In the genomic region with DNA sequence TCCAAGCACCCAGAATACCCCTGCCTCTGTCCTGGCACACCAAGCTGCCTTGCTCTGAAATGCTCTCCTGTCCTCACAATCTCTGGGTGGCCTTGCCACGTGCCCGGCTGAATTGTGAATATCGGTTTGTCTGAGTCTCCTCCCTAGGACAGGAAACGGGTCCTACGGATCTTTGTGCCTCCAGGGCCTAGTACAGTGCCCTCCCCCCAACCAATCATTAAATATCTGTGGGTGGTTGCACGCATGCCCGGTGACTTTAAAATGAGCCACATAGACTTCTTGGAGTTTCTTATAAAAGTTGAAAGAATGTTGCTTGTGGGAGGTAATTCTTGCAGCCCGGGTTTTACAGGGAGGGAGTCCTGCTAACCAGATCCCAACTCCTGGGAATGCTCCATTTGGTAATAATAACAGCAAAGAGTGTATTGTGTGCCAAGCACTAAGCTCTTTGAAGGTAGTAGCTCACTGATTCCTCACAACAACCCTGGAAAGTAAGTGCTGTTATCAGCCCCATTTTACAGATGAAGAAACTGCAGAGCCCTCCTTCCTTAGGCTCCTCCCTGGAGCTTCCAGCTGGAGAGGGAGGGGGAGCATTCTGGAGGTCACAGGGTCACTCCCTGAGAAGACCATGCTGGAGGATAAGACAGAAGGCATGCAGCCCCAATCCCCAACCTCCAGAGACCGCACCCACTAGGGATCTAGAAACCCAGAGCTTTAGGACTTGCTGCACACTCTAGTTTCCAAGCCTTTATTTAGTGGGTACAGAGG, we compare ENCODE assay signal across 1 cellular context.
TF ChIP-seq lines count a peak whose summit lies in the region.

No MANE protein-coding gene starts in this region.

TF ChIP-seq in IMR-90, 13 proteins besides CTCF, POLR2A, EP300 and RAD21:
- TF ChIP-seq FOS (IDR thresholded peaks at IDR 0.05; ENCODE audit: low read depth, low read length) (no peak), RCOR1 (IDR thresholded peaks at IDR 0.05; ENCODE audit: insufficient replicate concordance, low read length) (no peak), BHLHE40 (IDR thresholded peaks at IDR 0.05; ENCODE audit: low read depth, low read length) (no peak), CEBPB (IDR thresholded peaks at IDR 0.05; ENCODE audit: low read depth, low read length) (no peak), RFX5 (IDR thresholded peaks at IDR 0.05; ENCODE audit: low read depth, low read length) (no peak)
- TF ChIP-seq, protein P1, sequence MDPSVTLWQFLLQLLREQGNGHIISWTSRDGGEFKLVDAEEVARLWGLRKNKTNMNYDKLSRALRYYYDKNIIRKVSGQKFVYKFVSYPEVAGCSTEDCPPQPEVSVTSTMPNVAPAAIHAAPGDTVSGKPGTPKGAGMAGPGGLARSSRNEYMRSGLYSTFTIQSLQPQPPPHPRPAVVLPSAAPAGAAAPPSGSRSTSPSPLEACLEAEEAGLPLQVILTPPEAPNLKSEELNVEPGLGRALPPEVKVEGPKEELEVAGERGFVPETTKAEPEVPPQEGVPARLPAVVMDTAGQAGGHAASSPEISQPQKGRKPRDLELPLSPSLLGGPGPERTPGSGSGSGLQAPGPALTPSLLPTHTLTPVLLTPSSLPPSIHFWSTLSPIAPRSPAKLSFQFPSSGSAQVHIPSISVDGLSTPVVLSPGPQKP (IDR thresholded peaks at IDR 0.05; ENCODE audit: borderline replicate concordance, low read depth, low read length), result no peak
TF ChIP-seq in IMR-90: peak in this region for 0.
